ENCODE assay signal across 32 cellular contexts in the genomic region with DNA sequence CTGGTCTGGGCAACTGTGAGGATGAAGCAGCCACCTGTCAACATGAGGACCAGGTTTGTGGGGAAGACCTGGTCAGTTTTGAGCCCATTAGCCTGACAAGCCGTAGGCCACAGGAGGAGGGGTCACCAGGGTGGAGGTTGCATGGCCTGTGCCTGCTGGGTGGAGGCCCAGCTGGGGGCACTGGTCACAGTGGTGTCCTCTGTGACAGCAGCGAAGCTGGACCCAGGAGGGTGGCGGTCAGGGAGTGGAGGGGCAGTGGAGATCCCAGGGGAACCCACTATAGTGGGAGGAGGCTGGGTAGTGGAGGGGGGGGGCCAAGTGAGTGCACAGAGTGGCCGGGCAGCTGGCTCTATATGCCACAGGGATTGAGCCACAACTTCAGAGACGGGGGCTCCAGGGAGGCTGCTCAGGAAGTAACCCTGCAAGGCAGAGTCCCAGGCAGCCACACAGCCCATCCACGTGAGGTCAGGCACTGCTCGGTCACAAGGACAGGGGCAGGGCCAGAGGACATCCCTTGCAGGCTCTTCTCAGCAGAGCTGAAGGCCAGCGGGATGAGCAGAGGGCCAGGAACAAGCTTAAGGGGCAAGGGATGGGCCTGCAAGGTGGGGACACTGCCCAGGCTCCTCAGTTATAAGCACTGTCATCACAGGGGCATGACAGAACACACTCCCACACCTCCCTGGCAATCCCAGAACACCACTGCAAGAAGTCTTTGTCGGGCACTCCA. TPM values are rescaled to one million over a fixed set of nuclear protein-coding genes. Genes with fewer than 3 reads are reported as not detected.
A peak's percentile ranks its signal among the peaks of the same experiment; 100 is the strongest.
DNase-seq lines count a peak whose midpoint lies in the region; ATAC-seq, FAIRE-seq and TF ChIP-seq lines count a peak whose summit lies in the region.
"Had no signal": no experiment of that assay in that cellular context is flagged by ENCODE, and none has a peak within 500 bp of the region (broad histone marks: within the 10 kb centered on the region; RNA-seq: fewer than 3 reads in every experiment).

No MANE protein-coding gene starts in this region.

- TF ChIP-seq CTCF in Caco-2 (IDR thresholded peaks at IDR 0.05; ENCODE audit: insufficient read depth in 1 of 2, low read depth in 1 of 2, low read length in 1 of 2, severe bottlenecking in 1 of 2, unreplicated experiment in 1 of 2) (no peak), GM12878 (IDR thresholded peaks at IDR 0.05 in 2 of 3, conservative IDR thresholded peaks at IDR 0.05 in 1 of 3; ENCODE audit: control insufficient read depth in 2 of 3, extremely low read depth in 1 of 3, insufficient read depth in 1 of 3, low read depth in 3 of 3, low read length in 3 of 3) (no peak), nephron (IDR thresholded peaks at IDR 0.05; ENCODE audit: unreplicated experiment in 3 of 3) (no peak), coronary artery (IDR thresholded peaks at IDR 0.05) (no peak)

- H3K79me2 ChIP-seq in GM12878 (ENCODE audit: control insufficient read depth, insufficient read depth, low read length) = peaks cover 27% of the 10 kb centered on the region

- H2AK5ac ChIP-seq in mesenchymal stem cell (ENCODE audit: low read length, severe bottlenecking) = no peak overlapping the region

- H4K91ac ChIP-seq in mesenchymal stem cell (ENCODE audit: low read length) = no peak overlapping the region

- in situ Hi-C loops in GM12878 (cut with MboI) = no loop called here

- H3K27me3 ChIP-seq in Caco-2 (replicated peaks; ENCODE audit: control insufficient read depth, insufficient read depth, low read length) (no peaks in the 10 kb centered on the region), GM12878 (replicated peaks in 1 of 2; ENCODE audit: control insufficient read depth in 2 of 2, insufficient read depth in 2 of 2, low read length in 1 of 2) (no peaks in the 10 kb centered on the region), mesenchymal stem cell (ENCODE audit: control insufficient read depth in 1 of 2, insufficient read depth in 1 of 2, low read length in 2 of 2) (no peaks in the 10 kb centered on the region)
- H3K27me3 ChIP-seq: adrenal gland, brain microvascular endothelial cell, Peyer's patch, sigmoid colon, uterus had no signal

- RAD21 ChIA-PET in GM12878 (lab: Charles Lee; ENCODE audit: unreplicated experiment) = no interaction called here

- TF ChIP-seq RAD21 in GM12878 (IDR thresholded peaks at IDR 0.05; ENCODE audit: insufficient read depth, low read depth, low read length) = no peak

- no peak overlapping the region for H4K8ac ChIP-seq in mesenchymal stem cell (ENCODE audit: low read length)

- no peaks in the 10 kb centered on the region for H4K20me1 ChIP-seq in GM12878 (ENCODE audit: control insufficient read depth, insufficient read depth)

- H2BK12ac ChIP-seq in mesenchymal stem cell (ENCODE audit: low read length in 2 of 2) = no peak overlapping the region

- H3K27ac Mint-ChIP-seq in Caco-2 (ENCODE audit: unreplicated experiment) (peak overlapping the region; percentile 97), nephron (no peak overlapping the region)

- no peaks in the 10 kb centered on the region for H3K9me3 ChIP-seq in Caco-2
- no peaks in the 10 kb centered on the region for H3K9me3 ChIP-seq in GM12878 (replicated peaks; ENCODE audit: control insufficient read depth, insufficient read depth, low read length)
- H3K9me3 ChIP-seq in mesenchymal stem cell (ENCODE audit: control insufficient read depth, low read length) = no peaks in the 10 kb centered on the region
- H3K9me3 ChIP-seq: adrenal gland, left ventricle myocardium inferior, Peyer's patch, prostate gland, sigmoid colon, uterus had no signal

- H3K18ac ChIP-seq in mesenchymal stem cell (ENCODE audit: low read depth in 1 of 2, low read length in 2 of 2) = no peak overlapping the region

- H3K79me1 ChIP-seq in mesenchymal stem cell (replicated peaks; ENCODE audit: low read length, poor library complexity, severe bottlenecking) = peaks cover 31% of the 10 kb centered on the region

- FAIRE-seq in GM12878 (lab: Jason Lieb, UNC) = no peak
- FAIRE-seq: H1, islet of Langerhans, TTC549 had no signal

- SMC1A ChIA-PET in GM12878 (lab: Charles Lee; ENCODE audit: uncharacterized antibody, unreplicated experiment) = no interaction called here

- H2BK120ac ChIP-seq in mesenchymal stem cell (ENCODE audit: low read depth, low read length) = no peak overlapping the region

- H3K27ac ChIP-seq in GM12878 (ENCODE audit: control insufficient read depth, insufficient read depth) = no peak overlapping the region
- H3K27ac ChIP-seq in coronary artery = no peak overlapping the region
- H3K27ac ChIP-seq in mesenchymal stem cell (ENCODE audit: low read length, poor library complexity, severe bottlenecking) = no peak overlapping the region
- H3K27ac ChIP-seq: brain microvascular endothelial cell, left ventricle myocardium inferior, Peyer's patch, prostate gland, uterus had no signal

- TF ChIP-seq POLR2A in GM12878 (IDR thresholded peaks at IDR 0.05; ENCODE audit: low read depth, low read length) = peak; percentile 51

- no peak overlapping the region for H2BK15ac ChIP-seq in mesenchymal stem cell (ENCODE audit: low read depth, poor library complexity, severe bottlenecking)

- no peak overlapping the region for H2BK5ac ChIP-seq in mesenchymal stem cell (ENCODE audit: low read depth, low read length, poor library complexity, severe bottlenecking)

- no peak for ATAC-seq in GM12878

- H3K4ac ChIP-seq in mesenchymal stem cell (ENCODE audit: low read depth in 1 of 2, low read length in 2 of 2) = no peak overlapping the region

- POLR2A ChIA-PET in Caco-2 (lab: Charles Lee) (interaction anchor here (0.9 kb wide), 1 partner anchor 23 kb away, joined by 3 read pairs; a partner anchor contains a TSS), GM12878 (lab: Charles Lee) (no interaction called here)

- H3K36me3 Mint-ChIP-seq in Caco-2 (ENCODE audit: insufficient read depth, unreplicated experiment) (peaks cover 53% of the 10 kb centered on the region), nephron (ENCODE audit: low read depth) (peaks cover 17% of the 10 kb centered on the region)
- H3K36me3 Mint-ChIP-seq: IgD-negative memory B cell had no signal

- H3K27me3 Mint-ChIP-seq in Caco-2 (ENCODE audit: insufficient read depth, unreplicated experiment) = no peaks in the 10 kb centered on the region
- H3K27me3 Mint-ChIP-seq in nephron (ENCODE audit: low read depth) = no peaks in the 10 kb centered on the region
- H3K27me3 Mint-ChIP-seq: IgD-negative memory B cell had no signal

- H3K4me1 ChIP-seq in Caco-2 (peaks cover 25% of the 10 kb centered on the region), GM12878 (ENCODE audit: control insufficient read depth, insufficient read depth, low read length) (peaks cover 17% of the 10 kb centered on the region), mesenchymal stem cell (ENCODE audit: control insufficient read depth, insufficient read depth, low read depth, low read length) (peaks cover 39% of the 10 kb centered on the region)

- H3K4me3 Mint-ChIP-seq in Caco-2 (ENCODE audit: unreplicated experiment) = no peak overlapping the region
- peak overlapping the region; percentile 93 to 95 (median 93) for H3K4me3 Mint-ChIP-seq in nephron
- H3K4me3 Mint-ChIP-seq: CD14-positive monocyte had no signal

- BruUV-seq in Caco-2 (replicated peaks; lab: Mats Ljungman, UMichigan) = no TSS peak
- BruUV-seq in GM12878 (replicated peaks; lab: Mats Ljungman, UMichigan) = no TSS peak

- no peak overlapping the region for H3K9ac ChIP-seq in GM12878 (ENCODE audit: control insufficient read depth, insufficient read depth, low read length)
- H3K9ac ChIP-seq in mesenchymal stem cell (ENCODE audit: low read length) = no peak overlapping the region

- H3K4me1 Mint-ChIP-seq in Caco-2 (ENCODE audit: low read depth, unreplicated experiment) = peaks cover 21% of the 10 kb centered on the region
- H3K4me1 Mint-ChIP-seq in nephron = peaks cover 24% of the 10 kb centered on the region

- H3K23ac ChIP-seq in mesenchymal stem cell (ENCODE audit: low read length in 2 of 2) = no peak overlapping the region

- WGBS in GM12878 (ENCODE audit: insufficient coverage, insufficient replicate concordance, low lambda C conversion rate, missing lambda C conversion rate) = 93% methylated on average over 8 of the region's 9 CpGs
- 90% methylated on average over 9 of the region's 9 CpGs for WGBS in mesenchymal stem cell

- intact Hi-C loops in Caco-2 (cut with micrococcal nuclease; ENCODE audit: unreplicated experiment) = loop anchor here (10.0 kb wide), 1 partner anchor 621 kb away; no protein-coding TSS in a partner anchor
- intact Hi-C loops in GM12878 (cut with micrococcal nuclease; ENCODE audit: unreplicated experiment) = no loop called here

- DNase-seq in 8988T (peak; percentile 11), Caco-2 (no peak), GM12878 (ENCODE audit: low read depth, low spot score) (no peak), coronary artery (ENCODE audit: low spot score) (no peak), activated gamma-delta T cell (lab: John Stamatoyannopoulos, UW) (no peak), mesenchymal stem cell (no peak), DMS 273 (lab: John Stamatoyannopoulos, UW; ENCODE audit: unreplicated experiment) (no peak)
- DNase-seq: activated CD4-positive, alpha-beta T cell treated with anti-CD3 and anti-CD28 coated beads, Interleukin-2, amount 50 U/mL, for 4 hours; activated naive CD4-positive, alpha-beta T cell; activated T-cell treated with anti-CD3 and anti-CD28 coated beads for 4 hours; brain microvascular endothelial cell; DMS153; effector memory CD4-positive, alpha-beta T cell; erythroblast; glutamatergic neuron; left ventricle myocardium inferior; midbrain; NCI-H1092; NCI-H187 treated with DMSO at 0.1 percent for 48 hours; NCI-H526 treated with DMSO at 0.1 percent for 48 hours; Peyer's patch; stimulated activated naive CD4-positive, alpha-beta T cell treated with Interleukin-2 at 50 U/mL for 16 hours; uterus had no signal

- no peak overlapping the region for H2AFZ ChIP-seq in GM12878 (ENCODE audit: control insufficient read depth, low read depth, low read length)
- H2AFZ ChIP-seq in mesenchymal stem cell (ENCODE audit: low read depth, low read length) = no peak overlapping the region

- CTCF ChIA-PET in Caco-2 (lab: Charles Lee) = interaction anchor here (0.6 kb wide), 1 partner anchor 16 kb away, joined by 3 read pairs; no protein-coding TSS in a partner anchor
- CTCF ChIA-PET in GM12878 (lab: Yijun Ruan, JAX) = no interaction called here

- no peak overlapping the region for H3K14ac ChIP-seq in mesenchymal stem cell (ENCODE audit: low read length in 2 of 2)

- H3K9me3 Mint-ChIP-seq in Caco-2 (ENCODE audit: unreplicated experiment) = no peaks in the 10 kb centered on the region
- no peaks in the 10 kb centered on the region for H3K9me3 Mint-ChIP-seq in nephron
- H3K9me3 Mint-ChIP-seq: CD14-positive monocyte, IgD-negative memory B cell had no signal

- TF ChIP-seq EP300 in GM12878 (IDR thresholded peaks at IDR 0.05; ENCODE audit: borderline replicate concordance in 1 of 2, control insufficient read depth in 1 of 2, low read depth in 2 of 2, low read length in 2 of 2) = no peak

- H3K4me3 ChIP-seq in Caco-2 (ENCODE audit: low read depth, low read length) (no peak overlapping the region), GM12878 (no peak overlapping the region), coronary artery (no peak overlapping the region), mesenchymal stem cell (ENCODE audit: insufficient read depth in 1 of 2, low read depth in 1 of 2, low read length in 2 of 2) (no peak overlapping the region)
- H3K4me3 ChIP-seq: adrenal gland, left ventricle myocardium inferior, Peyer's patch, prostate gland, sigmoid colon, uterus had no signal

- H3K4me2 ChIP-seq in GM12878 (ENCODE audit: control insufficient read depth, insufficient read depth) (no peak overlapping the region), mesenchymal stem cell (ENCODE audit: low read length, poor library complexity, severe bottlenecking) (no peak overlapping the region)

- H3K36me3 ChIP-seq in Caco-2 (ENCODE audit: control insufficient read depth, insufficient read depth, low read length) (0 out of 2 replicates have a peak, but pooled peaks cover 1% of the 10 kb centered on the region), GM12878 (ENCODE audit: control insufficient read depth in 2 of 2, insufficient read depth in 2 of 2, low read length in 1 of 2) (peaks cover 7% of the 10 kb centered on the region in 2 experiments; a peak in 3 of 4 replicates), mesenchymal stem cell (ENCODE audit: control insufficient read depth in 1 of 2, insufficient read depth in 2 of 2, low read depth in 1 of 2, low read length in 2 of 2) (peaks cover 35 to 46% of the 10 kb centered on the region in 2 experiments)
- H3K36me3 ChIP-seq: prostate gland, uterus had no signal

RNA-seq across cellular contexts. Expression of a gene that starts 2.3 kb away (rescaled TPM):
- total RNA-seq in Caco-2 (2022) = 34.2 and 34.5 TPM in 2 replicates
- 5.5 and 6.0 TPM in 2 replicates for total RNA-seq in GM12878 (2013; cell fraction: nucleolus; rRNA removed)
- 14.0 and 14.6 TPM in 2 replicates for total RNA-seq in GM12878 (2014; rRNA removed)
- total RNA-seq in GM12878 (2014; rRNA removed; fragmentation: Illumina TruSeq; extraction: Trizol) = 5.9 and 6.7 TPM in 2 replicates
- total RNA-seq in GM12878 (2021) = 20.8 and 21.5 TPM in 2 replicates
- 5.1 TPM for polyA plus RNA-seq in GM12878 (2011; ENCODE audit: low read depth)
- polyA plus RNA-seq in GM12878 (2011; rRNA removed) = 3.1 and 6.6 TPM in 2 replicates
- 10.1 and 14.3 TPM in 2 replicates for polyA plus RNA-seq in GM12878 (2011; cell fraction: cytosol; rRNA removed)
- 23.8 and 28.1 TPM in 2 replicates for polyA plus RNA-seq in GM12878 (2011; cell fraction: nucleus; rRNA removed)
- 13.2 and 16.0 TPM in 2 replicates for polyA plus RNA-seq in GM12878 (2012)
- polyA plus RNA-seq in GM12878 (2014; fragmentation: Illumina TruSeq; extraction: Trizol) = 1.6 and 5.5 TPM in 2 replicates
- polyA plus RNA-seq in GM12878 (2014; fragmentation: Nextera tagmentation; extraction: Ambion mirVana) = 1 to 10 TPM; 2.5 to 4.8 TPM
- 18.8 and 19.5 TPM in 2 replicates for polyA plus RNA-seq in GM12878 (2014; rRNA removed)
- polyA plus RNA-seq in GM12878 (2016; fragmentation: Nextera tagmentation; extraction: Ambion mirVana) = 10 to 100 TPM; 26.7 to 27.0 TPM
- 1.2 and 2.7 TPM in 2 replicates for polyA minus RNA-seq in GM12878 (2011; rRNA and poly(A)+ RNA removed)
- polyA minus RNA-seq in GM12878 (2011; cell fraction: cytosol; rRNA and poly(A)+ RNA removed) = 1.8 and 2.7 TPM in 2 replicates
- 3.5 and 4.8 TPM in 2 replicates for polyA minus RNA-seq in GM12878 (2011; cell fraction: nucleus; rRNA and poly(A)+ RNA removed)
- 10.8 TPM for polyA plus RNA-seq in mesenchymal stem cell (2013, experiment 1 of 2)
- polyA plus RNA-seq in mesenchymal stem cell (2013, experiment 2 of 2) = 11.6 TPM

RNA-seq across cellular contexts. Expression of a gene that starts 3.7 kb away (rescaled TPM):
- total RNA-seq in Caco-2 (2022) (63.7 and 69.9 TPM in 2 replicates), GM12878 (2014; rRNA removed) (81.9 and 93.4 TPM in 2 replicates), GM12878 (2014; rRNA removed; fragmentation: Illumina TruSeq; extraction: Trizol) (25.5 and 35.1 TPM in 2 replicates), GM12878 (2021) (47.6 and 54.9 TPM in 2 replicates)
- total RNA-seq in GM12878 (2013; cell fraction: nucleolus; rRNA removed) = 43.8 and 45.7 TPM in 2 replicates
- polyA plus RNA-seq in GM12878 (2011; ENCODE audit: low read depth) = 30.7 TPM
- polyA plus RNA-seq in GM12878 (2011; rRNA removed) (17.0 and 39.3 TPM in 2 replicates), GM12878 (2014; fragmentation: Illumina TruSeq; extraction: Trizol) (8.8 and 42.1 TPM in 2 replicates), GM12878 (2014; fragmentation: Nextera tagmentation; extraction: Ambion mirVana) (10 to 100 TPM; 15.1 to 56.7 TPM), GM12878 (2014; rRNA removed) (91.0 and 96.3 TPM in 2 replicates), GM12878 (2016; fragmentation: Nextera tagmentation; extraction: Ambion mirVana) (100 to 1,000 TPM; 129 to 143 TPM)
- polyA plus RNA-seq in GM12878 (2011; cell fraction: cytosol; rRNA removed) = 66.7 and 115 TPM in 2 replicates
- polyA plus RNA-seq in GM12878 (2011; cell fraction: nucleus; rRNA removed) = 172 and 194 TPM in 2 replicates
- 45.5 and 64.1 TPM in 2 replicates for polyA plus RNA-seq in GM12878 (2012)
- polyA minus RNA-seq in GM12878 (2011; rRNA and poly(A)+ RNA removed) = 24.7 and 44.2 TPM in 2 replicates
- 16.6 and 20.5 TPM in 2 replicates for polyA minus RNA-seq in GM12878 (2011; cell fraction: cytosol; rRNA and poly(A)+ RNA removed)
- 31.3 and 40.2 TPM in 2 replicates for polyA minus RNA-seq in GM12878 (2011; cell fraction: nucleus; rRNA and poly(A)+ RNA removed)
- polyA plus RNA-seq in mesenchymal stem cell (2013, experiment 1 of 2) = 49.1 TPM
- 50.1 TPM for polyA plus RNA-seq in mesenchymal stem cell (2013, experiment 2 of 2)

RNA-seq across cellular contexts. Expression of a gene that starts 22.9 kb away (rescaled TPM):
- total RNA-seq in Caco-2 (2022) (374 and 378 TPM in 2 replicates), GM12878 (2014; rRNA removed) (226 and 267 TPM in 2 replicates), GM12878 (2014; rRNA removed; fragmentation: Illumina TruSeq; extraction: Trizol) (113 and 131 TPM in 2 replicates), GM12878 (2021) (296 and 300 TPM in 2 replicates)
- total RNA-seq in GM12878 (2013; cell fraction: nucleolus; rRNA removed) = 46.2 and 52.9 TPM in 2 replicates
- 141 TPM for polyA plus RNA-seq in GM12878 (2011; ENCODE audit: low read depth)
- polyA plus RNA-seq in GM12878 (2011; rRNA removed) (178 and 316 TPM in 2 replicates), GM12878 (2014; fragmentation: Illumina TruSeq; extraction: Trizol) (97.0 and 247 TPM in 2 replicates), GM12878 (2014; fragmentation: Nextera tagmentation; extraction: Ambion mirVana) (10 to 100 TPM; 48.4 to 97.3 TPM), GM12878 (2014; rRNA removed) (352 and 369 TPM in 2 replicates), GM12878 (2016; fragmentation: Nextera tagmentation; extraction: Ambion mirVana) (100 to 1,000 TPM; 481 to 508 TPM)
- 534 and 696 TPM in 2 replicates for polyA plus RNA-seq in GM12878 (2011; cell fraction: cytosol; rRNA removed)
- polyA plus RNA-seq in GM12878 (2011; cell fraction: nucleus; rRNA removed) = 285 and 308 TPM in 2 replicates
- polyA plus RNA-seq in GM12878 (2012) = 283 and 294 TPM in 2 replicates
- polyA minus RNA-seq in GM12878 (2011; rRNA and poly(A)+ RNA removed) = 403 and 507 TPM in 2 replicates
- polyA minus RNA-seq in GM12878 (2011; cell fraction: cytosol; rRNA and poly(A)+ RNA removed) = 202 and 205 TPM in 2 replicates
- polyA minus RNA-seq in GM12878 (2011; cell fraction: nucleus; rRNA and poly(A)+ RNA removed) = 64.4 and 99.1 TPM in 2 replicates
- polyA plus RNA-seq in mesenchymal stem cell (2013, experiment 1 of 2) = 366 TPM
- polyA plus RNA-seq in mesenchymal stem cell (2013, experiment 2 of 2) = 367 TPM

RNA-seq across cellular contexts. Expression of a gene that starts 34.6 kb away (rescaled TPM):
- total RNA-seq in Caco-2 (2022) (73.6 and 74.4 TPM in 2 replicates), GM12878 (2014; rRNA removed) (214 and 235 TPM in 2 replicates), GM12878 (2014; rRNA removed; fragmentation: Illumina TruSeq; extraction: Trizol) (82.0 and 98.3 TPM in 2 replicates), GM12878 (2021) (183 and 195 TPM in 2 replicates)
- 142 and 146 TPM in 2 replicates for total RNA-seq in GM12878 (2013; cell fraction: nucleolus; rRNA removed)
- polyA plus RNA-seq in GM12878 (2011; ENCODE audit: low read depth) = 101 TPM
- polyA plus RNA-seq in GM12878 (2011; rRNA removed) (107 and 224 TPM in 2 replicates), GM12878 (2014; fragmentation: Illumina TruSeq; extraction: Trizol) (4.2 and 28.9 TPM in 2 replicates), GM12878 (2014; fragmentation: Nextera tagmentation; extraction: Ambion mirVana) (10 to 100 TPM in 1 of 2 experiments, 1 to 10 TPM in 1; 6.3 to 39.2 TPM), GM12878 (2014; rRNA removed) (227 and 264 TPM in 2 replicates), GM12878 (2016; fragmentation: Nextera tagmentation; extraction: Ambion mirVana) (100 to 1,000 TPM; 349 to 357 TPM)
- 381 and 606 TPM in 2 replicates for polyA plus RNA-seq in GM12878 (2011; cell fraction: cytosol; rRNA removed)
- 634 and 756 TPM in 2 replicates for polyA plus RNA-seq in GM12878 (2011; cell fraction: nucleus; rRNA removed)
- 190 and 243 TPM in 2 replicates for polyA plus RNA-seq in GM12878 (2012)
- 103 and 217 TPM in 2 replicates for polyA minus RNA-seq in GM12878 (2011; rRNA and poly(A)+ RNA removed)
- polyA minus RNA-seq in GM12878 (2011; cell fraction: cytosol; rRNA and poly(A)+ RNA removed) = 59.5 and 69.8 TPM in 2 replicates
- 116 and 141 TPM in 2 replicates for polyA minus RNA-seq in GM12878 (2011; cell fraction: nucleus; rRNA and poly(A)+ RNA removed)
- 218 TPM for polyA plus RNA-seq in mesenchymal stem cell (2013, experiment 1 of 2)
- 225 TPM for polyA plus RNA-seq in mesenchymal stem cell (2013, experiment 2 of 2)

RNA-seq across cellular contexts. Expression of a gene that starts 44.3 kb away (rescaled TPM):
- 1.1 and 1.5 TPM in 2 replicates for total RNA-seq in Caco-2 (2022)
- total RNA-seq in GM12878 (2013; cell fraction: nucleolus; rRNA removed) = 0.27 and 0.65 TPM in 2 replicates
- total RNA-seq in GM12878 (2014; rRNA removed) = 0.06 and 0.11 TPM in 2 replicates
- total RNA-seq in GM12878 (2014; rRNA removed; fragmentation: Illumina TruSeq; extraction: Trizol) = 0.09 TPM in 2 replicates
- total RNA-seq in GM12878 (2021) = 0.44 TPM in 1 of 2 replicates, not detected in the other
- polyA plus RNA-seq in GM12878 (2011; ENCODE audit: low read depth) = not detected
- 0.03 and 0.04 TPM in 2 replicates for polyA plus RNA-seq in GM12878 (2011; rRNA removed)
- polyA plus RNA-seq in GM12878 (2011; cell fraction: cytosol; rRNA removed) = 0.06 and 0.07 TPM in 2 replicates
- polyA plus RNA-seq in GM12878 (2011; cell fraction: nucleus; rRNA removed) = 0.24 and 0.51 TPM in 2 replicates
- polyA plus RNA-seq in GM12878 (2012) = 0.15 and 0.22 TPM in 2 replicates
- polyA plus RNA-seq in GM12878 (2014; fragmentation: Illumina TruSeq; extraction: Trizol) = 0.04 TPM in 1 of 2 replicates, not detected in the other
- polyA plus RNA-seq in GM12878 (2014; fragmentation: Nextera tagmentation; extraction: Ambion mirVana) = not detected
- 0.26 and 0.32 TPM in 2 replicates for polyA plus RNA-seq in GM12878 (2014; rRNA removed)
- not detected for polyA plus RNA-seq in GM12878 (2016; fragmentation: Nextera tagmentation; extraction: Ambion mirVana)
- 0.21 TPM in 1 of 2 replicates, not detected in the other for polyA minus RNA-seq in GM12878 (2011; rRNA and poly(A)+ RNA removed)
- not detected in 2 replicates for polyA minus RNA-seq in GM12878 (2011; cell fraction: cytosol; rRNA and poly(A)+ RNA removed)
- polyA minus RNA-seq in GM12878 (2011; cell fraction: nucleus; rRNA and poly(A)+ RNA removed) = 0.24 and 0.96 TPM in 2 replicates
- 0.33 TPM for polyA plus RNA-seq in mesenchymal stem cell (2013, experiment 1 of 2)
- 0.37 TPM for polyA plus RNA-seq in mesenchymal stem cell (2013, experiment 2 of 2)
- polyA plus RNA-seq: CD14-positive monocyte, IgD-negative memory B cell had no signal
